19 cellular contexts compared by ENCODE assay signal in the genomic region with DNA sequence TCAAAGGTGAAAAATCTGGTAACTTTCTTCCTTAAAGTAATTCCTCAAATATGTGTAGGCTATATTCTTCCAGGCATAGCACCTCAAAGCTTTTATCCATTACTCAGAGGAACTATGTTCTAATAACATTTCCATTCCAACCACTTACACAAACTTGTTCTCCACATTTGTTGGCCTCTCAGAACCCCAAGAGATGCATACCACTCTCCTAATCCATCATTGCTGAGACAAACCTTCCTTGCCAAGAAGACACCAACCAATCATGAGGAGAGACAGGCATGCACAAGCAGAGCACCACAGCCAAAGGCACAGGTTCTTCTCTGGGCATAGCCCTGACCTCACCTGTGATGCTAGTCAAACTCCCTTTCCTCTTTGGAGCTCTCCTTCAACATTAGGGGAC. TPM values are rescaled to one million over a fixed set of nuclear protein-coding genes. Genes with fewer than 3 reads are reported as not detected.
DNase-seq lines count a peak whose midpoint lies in the region; ATAC-seq and TF ChIP-seq lines count a peak whose summit lies in the region.
"Had no signal": no experiment of that assay in that cellular context is flagged by ENCODE, and none has a peak within 500 bp of the region (broad histone marks: within the 10 kb centered on the region; RNA-seq: fewer than 3 reads in every experiment).

No MANE protein-coding gene starts in this region.

- no TSS peak for BruUV-seq in MCF 10A (replicated peaks; lab: Mats Ljungman, UMichigan)

- H3K27ac Mint-ChIP-seq in MCF 10A (ENCODE audit: low read depth, unreplicated experiment) (peak overlapping the region; percentile 2), nephron progenitor cell (peak overlapping the region; percentile 67)
- H3K27ac Mint-ChIP-seq: CD4-positive, CD25-positive, alpha-beta regulatory T cell; CD8-positive, alpha-beta memory T cell had no signal

- H3K4me1 ChIP-seq in breast epithelium (no peaks in the 10 kb centered on the region), esophagus muscularis mucosa (no peaks in the 10 kb centered on the region)
- H3K4me1 ChIP-seq: BE2C, Caco-2 had no signal

- TF ChIP-seq POLR2A in breast epithelium (IDR thresholded peaks at IDR 0.05) (no peak), esophagus muscularis mucosa (IDR thresholded peaks at IDR 0.05; ENCODE audit: low read depth) (no peak)

- H3K9me3 ChIP-seq in breast epithelium (no peaks in the 10 kb centered on the region), esophagus muscularis mucosa (no peaks in the 10 kb centered on the region)
- H3K9me3 ChIP-seq: BE2C, Caco-2 had no signal

- peaks cover 6% of the 10 kb centered on the region for H3K4me1 Mint-ChIP-seq in MCF 10A (ENCODE audit: insufficient read depth, unreplicated experiment)
- H3K4me1 Mint-ChIP-seq in nephron progenitor cell = peaks cover 38% of the 10 kb centered on the region
- H3K4me1 Mint-ChIP-seq: CD4-positive, CD25-positive, alpha-beta regulatory T cell; CD8-positive, alpha-beta memory T cell had no signal

- H3K9me3 Mint-ChIP-seq in MCF 10A (ENCODE audit: unreplicated experiment) (peaks cover 8% of the 10 kb centered on the region), nephron progenitor cell (no peaks in the 10 kb centered on the region)

- no peak overlapping the region for H3K4me3 Mint-ChIP-seq in MCF 10A (ENCODE audit: unreplicated experiment)
- no peak overlapping the region for H3K4me3 Mint-ChIP-seq in nephron progenitor cell
- H3K4me3 Mint-ChIP-seq: CD8-positive, alpha-beta memory T cell had no signal

- no peak for ATAC-seq in HG03280 (IDR thresholded peaks at IDR 0.05; ENCODE audit: unreplicated experiment)
- ATAC-seq: HCT116 had no signal

- intact Hi-C loops in MCF 10A (cut with micrococcal nuclease) (no loop called here), breast epithelium (cut with DNase I; ENCODE audit: low total_unique reads) (no loop called here), esophagus muscularis mucosa (cut with DNase I) (no loop called here)

- H3K36me3 Mint-ChIP-seq in MCF 10A (ENCODE audit: insufficient read depth, unreplicated experiment) (no peaks in the 10 kb centered on the region), nephron progenitor cell (ENCODE audit: low read depth) (peaks cover 88% of the 10 kb centered on the region)
- H3K36me3 Mint-ChIP-seq: CD4-positive, CD25-positive, alpha-beta regulatory T cell; CD8-positive, alpha-beta memory T cell had no signal

- H3K27me3 ChIP-seq in breast epithelium (no peaks in the 10 kb centered on the region), esophagus muscularis mucosa (no peaks in the 10 kb centered on the region)
- H3K27me3 ChIP-seq: BE2C had no signal

- TF ChIP-seq EP300 in esophagus muscularis mucosa (IDR thresholded peaks at IDR 0.05) = no peak

- DNase-seq in MCF 10A (ENCODE audit: unreplicated experiment) = no peak
- DNase-seq in breast epithelium (ENCODE audit: low spot score in 2 of 2) = no peak
- DNase-seq in esophagus muscularis mucosa (ENCODE audit: extremely low spot score) = peak; percentile 42
- no peak for DNase-seq in nephron progenitor cell
- DNase-seq in middle frontal gyrus (ENCODE audit: extremely low spot score, low spot score) = no peak
- DNase-seq in activated effector memory CD4-positive, alpha-beta T cell treated with Interleukin-2 at 50 U/mL for 16 hours = no peak
- DNase-seq: BE2C; C1 segment of cervical spinal cord; Caco-2; CD4-positive, CD25-positive, alpha-beta regulatory T cell; CD8-positive, alpha-beta memory T cell; DMS79; GDM1; GOT3; H7 had no signal

- H3K4me3 ChIP-seq in breast epithelium (no peak overlapping the region), esophagus muscularis mucosa (no peak overlapping the region)

- POLR2A ChIA-PET in MCF 10A (lab: Yijun Ruan, JAX) = interaction anchor here (1.0 kb wide), 1 partner anchor 1640 kb away, joined by 3 read pairs; no protein-coding TSS in a partner anchor

- CTCF ChIA-PET in MCF 10A (lab: Yijun Ruan, JAX) = interaction anchor here (1.3 kb wide), 1 partner anchor 17 kb away, joined by 3 read pairs; no protein-coding TSS in a partner anchor

- H3K27ac ChIP-seq in breast epithelium = no peak overlapping the region
- H3K27ac ChIP-seq in esophagus muscularis mucosa (replicated peaks in 1 of 4) = no peak overlapping the region
- H3K27ac ChIP-seq: 22Rv1 had no signal

- H3K27me3 Mint-ChIP-seq in MCF 10A (ENCODE audit: insufficient read depth, unreplicated experiment) = no peaks in the 10 kb centered on the region
- H3K27me3 Mint-ChIP-seq in nephron progenitor cell (ENCODE audit: low read depth, poor library complexity) = no peaks in the 10 kb centered on the region
- H3K27me3 Mint-ChIP-seq: CD4-positive, CD25-positive, alpha-beta regulatory T cell; CD8-positive, alpha-beta memory T cell had no signal

- H3K36me3 ChIP-seq in breast epithelium (no peaks in the 10 kb centered on the region), esophagus muscularis mucosa (no peaks in the 10 kb centered on the region)
- H3K36me3 ChIP-seq: BE2C had no signal

- TF ChIP-seq CTCF in MCF 10A (IDR thresholded peaks at IDR 0.05; ENCODE audit: unreplicated experiment) = no peak
- no peak for TF ChIP-seq CTCF in breast epithelium (IDR thresholded peaks at IDR 0.05)
- no peak for TF ChIP-seq CTCF in esophagus muscularis mucosa (IDR thresholded peaks at IDR 0.05)
- TF ChIP-seq CTCF in nephron progenitor cell (IDR thresholded peaks at IDR 0.05) = no peak

RNA-seq across cellular contexts. Expression of a gene that starts 20.9 kb away (rescaled TPM):
- total RNA-seq in MCF 10A (2022) (0.33 and 0.83 TPM in 2 replicates), breast epithelium (10 to 100 TPM; 41.8 to 70.0 (median 52.8) TPM), esophagus muscularis mucosa (10 to 100 TPM; 22.4 to 47.8 (median 35.6) TPM)
- total RNA-seq: Caco-2; CD4-positive, CD25-positive, alpha-beta regulatory T cell; CD8-positive, alpha-beta memory T cell; HT-29 had no signal

Comparison
In these comparisons a context has a peak if more than half of its experiments do, and no peak if none do; other contexts are left out.
1. RNA of a gene that starts 20.9 kb away (total RNA-seq): 41.8 to 70.0 TPM in breast epithelium and 22.4 to 47.8 TPM in esophagus muscularis mucosa; 0.33 to 0.83 TPM in MCF 10A; every median in the first group is over 10 times any median in the second.